8 cellular contexts compared by ENCODE assay signal in the genomic region with DNA sequence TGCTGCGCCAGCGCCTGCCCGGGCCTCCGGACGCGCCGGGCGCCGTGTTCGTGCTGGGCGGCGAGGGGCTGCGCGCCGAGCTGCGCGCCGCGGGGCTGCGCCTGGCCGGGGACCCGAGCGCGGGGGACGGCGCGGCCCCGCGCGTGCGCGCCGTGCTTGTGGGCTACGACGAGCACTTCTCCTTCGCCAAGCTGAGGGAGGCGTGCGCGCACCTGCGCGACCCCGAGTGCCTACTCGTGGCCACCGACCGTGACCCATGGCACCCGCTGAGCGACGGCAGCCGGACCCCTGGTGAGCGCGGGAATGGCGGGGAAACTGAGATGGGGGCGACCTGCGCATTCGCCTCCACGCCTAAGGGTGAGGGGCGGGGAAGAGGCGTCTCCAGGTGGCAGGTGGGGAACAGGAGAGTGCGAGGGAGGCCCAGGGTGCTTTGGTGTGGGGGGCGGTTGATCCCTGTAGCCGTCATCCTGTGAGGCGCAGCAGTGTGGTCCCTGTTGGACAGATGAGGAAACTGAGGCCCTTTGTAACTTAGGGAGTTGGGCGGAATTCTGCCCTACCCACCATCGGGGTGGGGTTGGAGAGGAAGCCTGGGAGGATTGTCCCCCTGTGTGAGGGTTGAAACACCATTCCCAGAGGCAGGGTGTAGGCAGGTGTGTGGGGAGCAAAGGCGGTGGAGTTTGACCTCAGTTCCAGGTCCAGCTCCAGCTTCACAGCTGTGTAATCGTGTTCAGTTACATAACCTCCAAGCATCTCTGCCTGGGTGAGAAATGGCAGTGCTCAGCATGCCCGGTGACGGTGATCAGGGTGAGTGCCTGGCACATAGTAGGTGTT. TPM values are rescaled to one million over a fixed set of nuclear protein-coding genes. Genes with fewer than 3 reads are reported as not detected.
A peak's percentile ranks its signal among the peaks of the same experiment; 100 is the strongest.
DNase-seq lines count a peak whose midpoint lies in the region; ATAC-seq, FAIRE-seq and TF ChIP-seq lines count a peak whose summit lies in the region.

No MANE protein-coding gene starts in this region.

- ATAC-seq in GM18520 (IDR thresholded peaks at IDR 0.05; ENCODE audit: unreplicated experiment) (peak; percentile 10), HG03442 (IDR thresholded peaks at IDR 0.05; ENCODE audit: unreplicated experiment) (peak; percentile 9)
- ATAC-seq in activated T-helper 17 cell treated with anti-CD3 and anti-CD28 coated beads, Interleukin-2, amount 50 U/mL, for 72 hours (replicated peaks), result peak; percentile 1

- peaks cover 31% of the 10 kb centered on the region for H3K4me1 Mint-ChIP-seq in activated T-helper 17 cell treated with anti-CD3 and anti-CD28 coated beads, Interleukin-2, amount 50 U/mL, for 72 hours

- H3K36me3 Mint-ChIP-seq in activated T-helper 17 cell treated with anti-CD3 and anti-CD28 coated beads, Interleukin-2, amount 50 U/mL, for 72 hours (ENCODE audit: low read depth), result peaks cover 46% of the 10 kb centered on the region

- no peak for FAIRE-seq in RCC 7860 (lab: Jason Lieb, UNC)

- peak overlapping the region; percentile 93 for H3K4me3 Mint-ChIP-seq in activated T-helper 17 cell treated with anti-CD3 and anti-CD28 coated beads, Interleukin-2, amount 50 U/mL, for 72 hours

- POLR2A ChIA-PET in AG04449 (lab: Yijun Ruan, JAX), result interaction anchor here (0.8 to 3.0 kb wide), 6 partner anchors 16 to 27 kb away, joined by 3 to 52 read pairs (median 11); partner anchors contain the start of genes LGALS1 and NOL12

- H3K27me3 Mint-ChIP-seq in activated T-helper 17 cell treated with anti-CD3 and anti-CD28 coated beads, Interleukin-2, amount 50 U/mL, for 72 hours, result no peaks in the 10 kb centered on the region

- no peak for TF ChIP-seq CTCF in AG04449 (IDR thresholded peaks at IDR 0.05; ENCODE audit: insufficient read depth, low read length, missing control alignments)

- H3K4me3 ChIP-seq in AG04449 (ENCODE audit: low read depth, low read length) (peak overlapping the region; percentile 78), iPS-11a (ENCODE audit: low read depth, low read length) (peak overlapping the region; percentile 81)

- no peak for DNase-seq in AG04449 (ENCODE audit: low read depth, low spot score)
- peak; percentile 41 for DNase-seq in stimulated activated CD4-positive, alpha-beta T cell treated with anti-CD3 and anti-CD28 coated beads, Interleukin-4, amount 100 ng/mL, for 1 hour
- no peak for DNase-seq in RCC 7860 (ENCODE audit: low spot score)
- DNase-seq in OCI-M1 (lab: John Stamatoyannopoulos, UW), result no peak

- peak overlapping the region; percentile 82 for H3K27ac Mint-ChIP-seq in activated T-helper 17 cell treated with anti-CD3 and anti-CD28 coated beads, Interleukin-2, amount 50 U/mL, for 72 hours

- CTCF ChIA-PET in AG04449 (lab: Yijun Ruan, JAX), result interaction anchor here (0.7 to 26.0 kb wide), 9 partner anchors 10 to 204 kb away, joined by 3 to 430 read pairs (median 4); partner anchors contain the start of genes LGALS1, NOL12, SH3BP1 and TRIOBP

- H3K9me3 Mint-ChIP-seq in activated T-helper 17 cell treated with anti-CD3 and anti-CD28 coated beads, Interleukin-2, amount 50 U/mL, for 72 hours, result no peaks in the 10 kb centered on the region

RNA-seq across cellular contexts. Expression of gene PDXP, which starts 0.8 kb away (rescaled TPM):
- total RNA-seq in activated T-helper 17 cell treated with anti-CD3 and anti-CD28 coated beads, Interleukin-2, amount 50 U/mL, for 72 hours, result 10 to 100 TPM; 38.0 to 43.2 TPM

RNA-seq across cellular contexts. Expression of gene LGALS1, which starts 16.2 kb away (rescaled TPM):
- total RNA-seq in activated T-helper 17 cell treated with anti-CD3 and anti-CD28 coated beads, Interleukin-2, amount 50 U/mL, for 72 hours, result 1,000 to 10,000 TPM; 1,410 to 2,076 TPM

RNA-seq across cellular contexts. Expression of gene SH3BP1, which starts 19.8 kb away (rescaled TPM):
- total RNA-seq in activated T-helper 17 cell treated with anti-CD3 and anti-CD28 coated beads, Interleukin-2, amount 50 U/mL, for 72 hours, result 100 to 1,000 TPM; 118 to 132 TPM

RNA-seq across cellular contexts. Expression of gene NOL12, which starts 26.9 kb away (rescaled TPM):
- total RNA-seq in activated T-helper 17 cell treated with anti-CD3 and anti-CD28 coated beads, Interleukin-2, amount 50 U/mL, for 72 hours, result 10 to 100 TPM; 22.1 to 46.1 TPM

RNA-seq across cellular contexts. Expression of gene TRIOBP, which starts 37.6 kb away (rescaled TPM):
- total RNA-seq in activated T-helper 17 cell treated with anti-CD3 and anti-CD28 coated beads, Interleukin-2, amount 50 U/mL, for 72 hours, result 10 to 100 TPM; 28.2 to 36.9 TPM
